8 cellular contexts compared by ENCODE assay signal in genomic region chr7:191105-192034, GRCh38. TPM values are rescaled to one million over a fixed set of nuclear protein-coding genes. Genes with fewer than 3 reads are reported as not detected.
A peak's percentile ranks its signal among the peaks of the same experiment; 100 is the strongest.
DNase-seq lines count a peak whose midpoint lies in the region; ATAC-seq and TF ChIP-seq lines count a peak whose summit lies in the region.

No MANE protein-coding gene starts in this region.

- peak overlapping the region; percentile 62 for H3K4me2 ChIP-seq in Loucy (ENCODE audit: low read depth, low read length, poor library complexity, severe bottlenecking)

- H3K4me1 ChIP-seq in Loucy (ENCODE audit: insufficient read depth, low read length, poor library complexity, severe bottlenecking): peaks cover 2% of the 10 kb centered on the region
- peaks cover 0 to 39% of the 10 kb centered on the region in 2 donors for H3K4me1 ChIP-seq in right atrium auricular region
- H3K4me1 ChIP-seq in BE2C: no peaks in the 10 kb centered on the region

- H3K27me3 ChIP-seq in Loucy (ENCODE audit: insufficient read depth, low read length, poor library complexity, severe bottlenecking) (no peaks in the 10 kb centered on the region), right atrium auricular region (no peaks in the 10 kb centered on the region), BE2C (peaks cover 43% of the 10 kb centered on the region)

- peak overlapping the region; percentile 85 to 97 for H3K27ac ChIP-seq in right atrium auricular region

- H3F3A ChIP-seq in Loucy (ENCODE audit: low read depth): no peaks in the 10 kb centered on the region

- H4K20me1 ChIP-seq in Loucy (ENCODE audit: insufficient read depth, low read length, poor library complexity, severe bottlenecking): no peaks in the 10 kb centered on the region

- ATAC-seq in GM21367 (IDR thresholded peaks at IDR 0.05; ENCODE audit: unreplicated experiment): no peak

- H3K4me3 ChIP-seq in Loucy (ENCODE audit: low read length, poor library complexity, severe bottlenecking) (peak overlapping the region; percentile 71), right atrium auricular region (peak overlapping the region; percentile 71 to 79), BE2C (ENCODE audit: low read depth, low read length) (no peak overlapping the region)

- no peak for TF ChIP-seq CTCF in Loucy (conservative IDR thresholded peaks at IDR 0.05; ENCODE audit: low read length)
- no peak for TF ChIP-seq CTCF in right atrium auricular region (IDR thresholded peaks at IDR 0.05)
- no peak for TF ChIP-seq CTCF in BE2C (IDR thresholded peaks at IDR 0.05; ENCODE audit: low read depth, low read length)

- in situ Hi-C loops in Caki2 (cut with HindIII; ENCODE audit: low pct_unique_long_range_greater_than_20kb, low sequenced_read_pairs): no loop called here

- H2AFZ ChIP-seq in Loucy (ENCODE audit: low read length): peak overlapping the region; percentile 81; the same call in 1 of the 2 replicates

- no peaks in the 10 kb centered on the region for H3K79me2 ChIP-seq in Loucy (ENCODE audit: insufficient read depth, low read length)

- H3K9me3 ChIP-seq in Loucy (ENCODE audit: insufficient read depth, low read depth, low read length) (no peaks in the 10 kb centered on the region), right atrium auricular region (no peaks in the 10 kb centered on the region), BE2C (no peaks in the 10 kb centered on the region)

- DNase-seq in Caki2 (ENCODE audit: low read depth) (peak; percentile 41), amniotic epithelial cell (ENCODE audit: low read depth) (peak; percentile 81), right atrium auricular region (ENCODE audit: low spot score) (peak; percentile 81), renal cortical epithelial cell (ENCODE audit: low read depth) (peak; percentile 83), BE2C (no peak), erythroblast (lab: John Stamatoyannopoulos, UW) (no peak)

- peak overlapping the region; percentile 67 for H3K9ac ChIP-seq in Loucy (ENCODE audit: low read depth, low read length, poor library complexity, severe bottlenecking)

- H3K36me3 ChIP-seq in Loucy (ENCODE audit: insufficient read depth, low read length) (no peaks in the 10 kb centered on the region), right atrium auricular region (peaks cover 13% of the 10 kb centered on the region), BE2C (no peaks in the 10 kb centered on the region)

- no peaks in the 10 kb centered on the region for H3K9me2 ChIP-seq in Loucy (replicated peaks; ENCODE audit: low read depth, low read length)

- TF ChIP-seq POLR2A in erythroblast (IDR thresholded peaks at IDR 0.05; ENCODE audit: low read length): no peak

RNA-seq across cellular contexts. Expression of gene FAM20C, which starts 1.0 kb away (rescaled TPM):
- 26.8 and 28.8 TPM in 2 replicates for total RNA-seq in Caki2 (2014; rRNA removed; shearing (Covaris generic); ENCODE audit: low replicate concordance)
- total RNA-seq in right atrium auricular region (10 to 100 TPM; 13.7 to 19.9 TPM), renal cortical epithelial cell (34.9 and 119 TPM in 2 replicates)
- polyA plus RNA-seq in BE2C (2012; ENCODE audit: insufficient read depth, insufficient read length, low read depth): 9.4 TPM

Comparison
In these comparisons a context has a peak if more than half of its experiments do, and no peak if none do; other contexts are left out.
1. DNase-seq: peak in Caki2 (single experiment), amniotic epithelial cell (single experiment), right atrium auricular region (single experiment) and renal cortical epithelial cell (single experiment); none in BE2C (single experiment) and erythroblast (0 of 2).